Comparison of ENCODE assay signal across 1 cellular context in the genomic region with DNA sequence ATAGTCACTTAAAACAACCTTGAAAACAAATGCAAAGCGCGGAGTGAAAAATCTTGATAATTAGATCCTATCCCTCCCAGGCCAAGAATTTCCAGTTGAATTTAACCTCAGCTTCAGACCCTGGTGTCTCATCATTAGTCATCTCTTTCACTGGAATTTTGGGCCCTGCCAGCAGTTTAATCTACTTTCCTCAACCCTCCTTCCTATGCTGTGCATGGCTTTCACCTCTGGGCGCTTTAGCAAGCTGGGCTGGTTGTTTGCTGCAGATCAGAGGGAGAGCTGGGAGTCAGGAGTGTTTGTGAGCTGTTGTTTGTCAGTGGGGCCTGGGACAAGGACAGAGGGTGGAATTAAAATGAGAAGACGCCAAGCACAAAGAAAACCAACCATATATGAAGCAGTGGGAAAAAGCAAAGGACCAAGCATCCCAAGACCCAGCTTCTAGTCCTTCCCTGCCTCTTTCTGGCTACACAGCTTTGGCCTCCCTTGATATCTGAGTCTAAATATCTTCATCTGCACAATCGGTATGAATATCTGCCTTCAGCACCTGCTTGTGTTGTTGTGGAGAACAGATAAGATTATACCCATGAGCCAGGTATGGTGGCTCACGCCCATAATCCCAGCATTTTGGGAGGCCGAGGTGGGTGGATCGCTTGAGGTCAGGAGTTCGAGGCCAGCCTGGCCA.
TF ChIP-seq lines count a peak whose summit lies in the region.

No MANE protein-coding gene starts in this region.

TF ChIP-seq in A549, 52 proteins besides CTCF, POLR2A, EP300 and RAD21 (continued from another document):
- TF ChIP-seq, protein P1, sequence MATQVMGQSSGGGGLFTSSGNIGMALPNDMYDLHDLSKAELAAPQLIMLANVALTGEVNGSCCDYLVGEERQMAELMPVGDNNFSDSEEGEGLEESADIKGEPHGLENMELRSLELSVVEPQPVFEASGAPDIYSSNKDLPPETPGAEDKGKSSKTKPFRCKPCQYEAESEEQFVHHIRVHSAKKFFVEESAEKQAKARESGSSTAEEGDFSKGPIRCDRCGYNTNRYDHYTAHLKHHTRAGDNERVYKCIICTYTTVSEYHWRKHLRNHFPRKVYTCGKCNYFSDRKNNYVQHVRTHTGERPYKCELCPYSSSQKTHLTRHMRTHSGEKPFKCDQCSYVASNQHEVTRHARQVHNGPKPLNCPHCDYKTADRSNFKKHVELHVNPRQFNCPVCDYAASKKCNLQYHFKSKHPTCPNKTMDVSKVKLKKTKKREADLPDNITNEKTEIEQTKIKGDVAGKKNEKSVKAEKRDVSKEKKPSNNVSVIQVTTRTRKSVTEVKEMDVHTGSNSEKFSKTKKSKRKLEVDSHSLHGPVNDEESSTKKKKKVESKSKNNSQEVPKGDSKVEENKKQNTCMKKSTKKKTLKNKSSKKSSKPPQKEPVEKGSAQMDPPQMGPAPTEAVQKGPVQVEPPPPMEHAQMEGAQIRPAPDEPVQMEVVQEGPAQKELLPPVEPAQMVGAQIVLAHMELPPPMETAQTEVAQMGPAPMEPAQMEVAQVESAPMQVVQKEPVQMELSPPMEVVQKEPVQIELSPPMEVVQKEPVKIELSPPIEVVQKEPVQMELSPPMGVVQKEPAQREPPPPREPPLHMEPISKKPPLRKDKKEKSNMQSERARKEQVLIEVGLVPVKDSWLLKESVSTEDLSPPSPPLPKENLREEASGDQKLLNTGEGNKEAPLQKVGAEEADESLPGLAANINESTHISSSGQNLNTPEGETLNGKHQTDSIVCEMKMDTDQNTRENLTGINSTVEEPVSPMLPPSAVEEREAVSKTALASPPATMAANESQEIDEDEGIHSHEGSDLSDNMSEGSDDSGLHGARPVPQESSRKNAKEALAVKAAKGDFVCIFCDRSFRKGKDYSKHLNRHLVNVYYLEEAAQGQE (IDR thresholded peaks at IDR 0.05), result no peak
- TF ChIP-seq, protein P2, sequence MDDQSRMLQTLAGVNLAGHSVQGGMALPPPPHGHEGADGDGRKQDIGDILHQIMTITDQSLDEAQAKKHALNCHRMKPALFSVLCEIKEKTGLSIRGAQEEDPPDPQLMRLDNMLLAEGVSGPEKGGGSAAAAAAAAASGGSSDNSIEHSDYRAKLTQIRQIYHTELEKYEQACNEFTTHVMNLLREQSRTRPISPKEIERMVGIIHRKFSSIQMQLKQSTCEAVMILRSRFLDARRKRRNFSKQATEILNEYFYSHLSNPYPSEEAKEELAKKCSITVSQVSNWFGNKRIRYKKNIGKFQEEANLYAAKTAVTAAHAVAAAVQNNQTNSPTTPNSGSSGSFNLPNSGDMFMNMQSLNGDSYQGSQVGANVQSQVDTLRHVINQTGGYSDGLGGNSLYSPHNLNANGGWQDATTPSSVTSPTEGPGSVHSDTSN (IDR thresholded peaks at IDR 0.05), result peak; percentile 24; the same call in 1 of the 2 replicates
- TF ChIP-seq FOSB (CRISPR knock-in tag; IDR thresholded peaks at IDR 0.05) (no peak), HEYL (CRISPR knock-in tag; IDR thresholded peaks at IDR 0.05) (peak; percentile 44), NFE2L2 (conservative IDR thresholded peaks at IDR 0.05; ENCODE audit: low read length) (0 out of 2 replicates have a peak, but pooled peaks have one; percentile 20), MYC (IDR thresholded peaks at IDR 0.05; ENCODE audit: borderline replicate concordance, low read length) (no peak), MAFK (IDR thresholded peaks at IDR 0.05; ENCODE audit: partially characterized antibody) (peak; percentile 51), ZC3H11A (IDR thresholded peaks at IDR 0.05) (no peak), ZSCAN20 (CRISPR knock-in tag; IDR thresholded peaks at IDR 0.05) (no peak; the same call in 1 of the 2 replicates), FOSL2 (IDR thresholded peaks at IDR 0.05) (peak; percentile 91), FOSL2 (CRISPR knock-in tag; IDR thresholded peaks at IDR 0.05) (peak; percentile 95), NPAS2 (CRISPR knock-in tag; IDR thresholded peaks at IDR 0.05; ENCODE audit: borderline replicate concordance) (no peak), CEBPB (IDR thresholded peaks at IDR 0.05) (peak in 1 of 2 experiments; percentile 49; a peak in 1 of 4 replicates), EHF (CRISPR knock-in tag; IDR thresholded peaks at IDR 0.05) (no peak; the same call in 1 of the 2 replicates), KDM5A (IDR thresholded peaks at IDR 0.05) (no peak), BHLHE40 (IDR thresholded peaks at IDR 0.05; ENCODE audit: low read depth, low read length) (no peak), HOXA7 (CRISPR knock-in tag; IDR thresholded peaks at IDR 0.05) (no peak), JUN (IDR thresholded peaks at IDR 0.05) (peak; percentile 66 to 70; a peak in 4 of 5 replicates), TFCP2L1 (CRISPR knock-in tag; IDR thresholded peaks at IDR 0.05) (no peak), CBX2 (IDR thresholded peaks at IDR 0.05; ENCODE audit: borderline replicate concordance, low read depth) (no peak), RCOR1 (IDR thresholded peaks at IDR 0.05; ENCODE audit: low read depth, low read length) (no peak), SMC3 (IDR thresholded peaks at IDR 0.05) (0 out of 3 replicates have a peak, but pooled peaks have one; percentile 33), CBX8 (IDR thresholded peaks at IDR 0.05) (no peak), NR3C1 (IDR thresholded peaks at IDR 0.05) (no peak), HDAC2 (IDR thresholded peaks at IDR 0.05) (no peak), ZNF302 (CRISPR knock-in tag; IDR thresholded peaks at IDR 0.05) (no peak)
- TF ChIP-seq, protein P3, sequence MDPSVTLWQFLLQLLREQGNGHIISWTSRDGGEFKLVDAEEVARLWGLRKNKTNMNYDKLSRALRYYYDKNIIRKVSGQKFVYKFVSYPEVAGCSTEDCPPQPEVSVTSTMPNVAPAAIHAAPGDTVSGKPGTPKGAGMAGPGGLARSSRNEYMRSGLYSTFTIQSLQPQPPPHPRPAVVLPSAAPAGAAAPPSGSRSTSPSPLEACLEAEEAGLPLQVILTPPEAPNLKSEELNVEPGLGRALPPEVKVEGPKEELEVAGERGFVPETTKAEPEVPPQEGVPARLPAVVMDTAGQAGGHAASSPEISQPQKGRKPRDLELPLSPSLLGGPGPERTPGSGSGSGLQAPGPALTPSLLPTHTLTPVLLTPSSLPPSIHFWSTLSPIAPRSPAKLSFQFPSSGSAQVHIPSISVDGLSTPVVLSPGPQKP (IDR thresholded peaks at IDR 0.05; ENCODE audit: low read depth, low read length), result no peak
- TF ChIP-seq, protein P4, sequence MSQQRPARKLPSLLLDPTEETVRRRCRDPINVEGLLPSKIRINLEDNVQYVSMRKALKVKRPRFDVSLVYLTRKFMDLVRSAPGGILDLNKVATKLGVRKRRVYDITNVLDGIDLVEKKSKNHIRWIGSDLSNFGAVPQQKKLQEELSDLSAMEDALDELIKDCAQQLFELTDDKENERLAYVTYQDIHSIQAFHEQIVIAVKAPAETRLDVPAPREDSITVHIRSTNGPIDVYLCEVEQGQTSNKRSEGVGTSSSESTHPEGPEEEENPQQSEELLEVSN (IDR thresholded peaks at IDR 0.05; ENCODE audit: borderline replicate concordance, low read depth), result no peak; the same call in 1 of the 2 replicates
- TF ChIP-seq, protein P5, sequence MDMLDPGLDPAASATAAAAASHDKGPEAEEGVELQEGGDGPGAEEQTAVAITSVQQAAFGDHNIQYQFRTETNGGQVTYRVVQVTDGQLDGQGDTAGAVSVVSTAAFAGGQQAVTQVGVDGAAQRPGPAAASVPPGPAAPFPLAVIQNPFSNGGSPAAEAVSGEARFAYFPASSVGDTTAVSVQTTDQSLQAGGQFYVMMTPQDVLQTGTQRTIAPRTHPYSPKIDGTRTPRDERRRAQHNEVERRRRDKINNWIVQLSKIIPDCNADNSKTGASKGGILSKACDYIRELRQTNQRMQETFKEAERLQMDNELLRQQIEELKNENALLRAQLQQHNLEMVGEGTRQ (IDR thresholded peaks at IDR 0.05), result no peak
- TF ChIP-seq, protein P6, sequence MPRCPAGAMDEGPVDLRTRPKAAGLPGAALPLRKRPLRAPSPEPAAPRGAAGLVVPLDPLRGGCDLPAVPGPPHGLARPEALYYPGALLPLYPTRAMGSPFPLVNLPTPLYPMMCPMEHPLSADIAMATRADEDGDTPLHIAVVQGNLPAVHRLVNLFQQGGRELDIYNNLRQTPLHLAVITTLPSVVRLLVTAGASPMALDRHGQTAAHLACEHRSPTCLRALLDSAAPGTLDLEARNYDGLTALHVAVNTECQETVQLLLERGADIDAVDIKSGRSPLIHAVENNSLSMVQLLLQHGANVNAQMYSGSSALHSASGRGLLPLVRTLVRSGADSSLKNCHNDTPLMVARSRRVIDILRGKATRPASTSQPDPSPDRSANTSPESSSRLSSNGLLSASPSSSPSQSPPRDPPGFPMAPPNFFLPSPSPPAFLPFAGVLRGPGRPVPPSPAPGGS (IDR thresholded peaks at IDR 0.05), result no peak
- TF ChIP-seq, protein P7, sequence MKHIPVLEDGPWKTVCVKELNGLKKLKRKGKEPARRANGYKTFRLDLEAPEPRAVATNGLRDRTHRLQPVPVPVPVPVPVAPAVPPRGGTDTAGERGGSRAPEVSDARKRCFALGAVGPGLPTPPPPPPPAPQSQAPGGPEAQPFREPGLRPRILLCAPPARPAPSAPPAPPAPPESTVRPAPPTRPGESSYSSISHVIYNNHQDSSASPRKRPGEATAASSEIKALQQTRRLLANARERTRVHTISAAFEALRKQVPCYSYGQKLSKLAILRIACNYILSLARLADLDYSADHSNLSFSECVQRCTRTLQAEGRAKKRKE (CRISPR knock-in tag; IDR thresholded peaks at IDR 0.05; ENCODE audit: low read depth), result peak; percentile 20; the same call in 1 of the 2 replicates
